10 cellular contexts compared by ENCODE assay signal in genomic region chr1:58982259-58982998, GRCh38.
DNase-seq lines count a peak whose midpoint lies in the region; ATAC-seq and TF ChIP-seq lines count a peak whose summit lies in the region.
"Had no signal": no experiment of that assay in that cellular context is flagged by ENCODE, and none has a peak within 500 bp of the region (broad histone marks: within the 10 kb centered on the region; RNA-seq: fewer than 3 reads in every experiment).

No MANE protein-coding gene starts in this region.

- TF ChIP-seq CTCF in left ventricle myocardium inferior (IDR thresholded peaks at IDR 0.05; ENCODE audit: borderline replicate concordance) (no peak), gastrocnemius medialis (IDR thresholded peaks at IDR 0.05 in 4 of 5, conservative IDR thresholded peaks at IDR 0.05 in 1 of 5) (no peak)

- H3K27me3 ChIP-seq in left ventricle myocardium inferior (ENCODE audit: low read depth) (no peaks in the 10 kb centered on the region), gastrocnemius medialis (no peaks in the 10 kb centered on the region)

- no peaks in the 10 kb centered on the region for H3K36me3 ChIP-seq in left ventricle myocardium inferior
- no peaks in the 10 kb centered on the region for H3K36me3 ChIP-seq in gastrocnemius medialis

- H3K27ac ChIP-seq in left ventricle myocardium inferior (replicated peaks) (peak overlapping the region; percentile 72), gastrocnemius medialis (peak overlapping the region; percentile 80 to 94 (median 84))

- intact Hi-C loops in left ventricle myocardium inferior (cut with micrococcal nuclease) (no loop called here), gastrocnemius medialis (cut with DNase I; ENCODE audit: low total_unique reads) (no loop called here)

- H3K9me3 ChIP-seq in left ventricle myocardium inferior (replicated peaks) (no peaks in the 10 kb centered on the region), gastrocnemius medialis (no peaks in the 10 kb centered on the region)

- no peak for TF ChIP-seq POLR2A in gastrocnemius medialis (IDR thresholded peaks at IDR 0.05)

- ATAC-seq in SK-N-SH treated with all-trans-retinoic acid at 6 μM for 48 hours = peak; percentile 68
- peak; percentile 91 to 94 for ATAC-seq in gastrocnemius medialis
- ATAC-seq in GM21367 (IDR thresholded peaks at IDR 0.05; ENCODE audit: unreplicated experiment) = no peak
- ATAC-seq: HCT116 had no signal

- peak; percentile 17 for DNase-seq in HuH-7.5 (ENCODE audit: low spot score)
- DNase-seq in left ventricle myocardium inferior = peak; percentile 48
- peak; percentile 85 to 86 for DNase-seq in gastrocnemius medialis
- DNase-seq in cortex of kidney (lab: John Stamatoyannopoulos, UW) = no peak
- no peak for DNase-seq in medulla oblongata (ENCODE audit: extremely low spot score)
- DNase-seq: activated T-cell treated with anti-CD3 and anti-CD28 coated beads, Interleukin-2, amount 50 U/mL, for 1 hour; stimulated activated naive CD4-positive, alpha-beta T cell had no signal

- H3K4me1 ChIP-seq in left ventricle myocardium inferior (peaks cover 36% of the 10 kb centered on the region), gastrocnemius medialis (peaks cover 25 to 26% of the 10 kb centered on the region in 2 donors)

- in situ Hi-C loops in gastrocnemius medialis (cut with MboI; ENCODE audit: low sequenced_read_pairs in 4 of 4) = no loop called here

- H3K4me3 ChIP-seq in left ventricle myocardium inferior (no peak overlapping the region), gastrocnemius medialis (no peak overlapping the region)

TF ChIP-seq in SK-N-SH treated with all-trans-retinoic acid at 6 μM for 48 hours, 23 proteins besides CTCF, POLR2A, EP300 and RAD21:
- TF ChIP-seq, protein P1, sequence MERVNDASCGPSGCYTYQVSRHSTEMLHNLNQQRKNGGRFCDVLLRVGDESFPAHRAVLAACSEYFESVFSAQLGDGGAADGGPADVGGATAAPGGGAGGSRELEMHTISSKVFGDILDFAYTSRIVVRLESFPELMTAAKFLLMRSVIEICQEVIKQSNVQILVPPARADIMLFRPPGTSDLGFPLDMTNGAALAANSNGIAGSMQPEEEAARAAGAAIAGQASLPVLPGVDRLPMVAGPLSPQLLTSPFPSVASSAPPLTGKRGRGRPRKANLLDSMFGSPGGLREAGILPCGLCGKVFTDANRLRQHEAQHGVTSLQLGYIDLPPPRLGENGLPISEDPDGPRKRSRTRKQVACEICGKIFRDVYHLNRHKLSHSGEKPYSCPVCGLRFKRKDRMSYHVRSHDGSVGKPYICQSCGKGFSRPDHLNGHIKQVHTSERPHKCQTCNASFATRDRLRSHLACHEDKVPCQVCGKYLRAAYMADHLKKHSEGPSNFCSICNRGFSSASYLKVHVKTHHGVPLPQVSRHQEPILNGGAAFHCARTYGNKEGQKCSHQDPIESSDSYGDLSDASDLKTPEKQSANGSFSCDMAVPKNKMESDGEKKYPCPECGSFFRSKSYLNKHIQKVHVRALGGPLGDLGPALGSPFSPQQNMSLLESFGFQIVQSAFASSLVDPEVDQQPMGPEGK (CRISPR knock-in tag; IDR thresholded peaks at IDR 0.05; ENCODE audit: borderline replicate concordance) = no peak
- TF ChIP-seq BACH2 (CRISPR knock-in tag; IDR thresholded peaks at IDR 0.05; ENCODE audit: borderline replicate concordance) (no peak), RARB (CRISPR knock-in tag; IDR thresholded peaks at IDR 0.05) (no peak), ARNTL (CRISPR knock-in tag; IDR thresholded peaks at IDR 0.05; ENCODE audit: borderline replicate concordance, low read depth) (no peak), ZNF8 (CRISPR knock-in tag; IDR thresholded peaks at IDR 0.05) (no peak), ZNF70 (CRISPR knock-in tag; IDR thresholded peaks at IDR 0.05) (no peak), OSR1 (CRISPR knock-in tag; IDR thresholded peaks at IDR 0.05) (no peak), ZC3H10 (CRISPR knock-in tag; IDR thresholded peaks at IDR 0.05) (no peak), TSHZ2 (CRISPR knock-in tag; IDR thresholded peaks at IDR 0.05) (no peak), SNAI2 (CRISPR knock-in tag; IDR thresholded peaks at IDR 0.05) (no peak), GLIS3 (CRISPR knock-in tag; IDR thresholded peaks at IDR 0.05) (no peak), PPARA (CRISPR knock-in tag; IDR thresholded peaks at IDR 0.05; ENCODE audit: borderline replicate concordance) (no peak), CSRNP3 (CRISPR knock-in tag; IDR thresholded peaks at IDR 0.05) (no peak), ISL1 (CRISPR knock-in tag; IDR thresholded peaks at IDR 0.05) (no peak), ZFP3 (CRISPR knock-in tag; IDR thresholded peaks at IDR 0.05) (no peak)
- TF ChIP-seq, protein P2, sequence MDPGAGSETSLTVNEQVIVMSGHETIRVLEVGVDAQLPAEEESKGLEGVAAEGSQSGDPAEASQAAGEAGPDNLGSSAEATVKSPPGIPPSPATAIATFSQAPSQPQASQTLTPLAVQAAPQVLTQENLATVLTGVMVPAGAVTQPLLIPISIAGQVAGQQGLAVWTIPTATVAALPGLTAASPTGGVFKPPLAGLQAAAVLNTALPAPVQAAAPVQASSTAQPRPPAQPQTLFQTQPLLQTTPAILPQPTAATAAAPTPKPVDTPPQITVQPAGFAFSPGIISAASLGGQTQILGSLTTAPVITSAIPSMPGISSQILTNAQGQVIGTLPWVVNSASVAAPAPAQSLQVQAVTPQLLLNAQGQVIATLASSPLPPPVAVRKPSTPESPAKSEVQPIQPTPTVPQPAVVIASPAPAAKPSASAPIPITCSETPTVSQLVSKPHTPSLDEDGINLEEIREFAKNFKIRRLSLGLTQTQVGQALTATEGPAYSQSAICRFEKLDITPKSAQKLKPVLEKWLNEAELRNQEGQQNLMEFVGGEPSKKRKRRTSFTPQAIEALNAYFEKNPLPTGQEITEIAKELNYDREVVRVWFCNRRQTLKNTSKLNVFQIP (CRISPR knock-in tag; IDR thresholded peaks at IDR 0.05; ENCODE audit: borderline replicate concordance, low read depth) = no peak

Comparison
In these comparisons a context has a peak if more than half of its experiments do, and no peak if none do; other contexts are left out.
1. DNase-seq: peak in HuH-7.5 (single experiment), left ventricle myocardium inferior (single experiment) and gastrocnemius medialis (2 of 2); none in cortex of kidney (single experiment) and medulla oblongata (single experiment).